In the genomic region with DNA sequence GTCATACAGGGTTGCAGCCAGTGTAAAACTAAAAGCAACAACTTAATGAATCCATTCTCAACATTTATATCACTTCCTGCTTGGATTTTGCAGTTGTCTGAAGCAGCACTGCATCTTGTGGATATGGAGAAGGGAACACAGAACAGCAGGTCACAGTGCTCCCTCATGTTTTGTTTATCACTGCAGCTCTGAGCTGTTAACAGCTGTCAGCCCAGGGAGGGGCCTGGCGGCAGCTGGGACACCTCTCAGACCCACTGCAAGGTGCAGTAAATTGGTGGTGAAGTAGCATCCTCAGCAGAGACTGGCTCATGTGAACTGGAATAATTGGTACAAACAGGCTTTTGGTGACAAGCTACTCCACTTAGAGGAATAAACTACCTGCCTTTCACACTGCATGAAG, we compare ENCODE assay signal across 1 cellular context.
TF ChIP-seq lines count a peak whose summit lies in the region.

No MANE protein-coding gene starts in this region.

TF ChIP-seq in GM23338, 12 proteins besides CTCF, POLR2A, EP300 and RAD21:
- TF ChIP-seq, protein P1, sequence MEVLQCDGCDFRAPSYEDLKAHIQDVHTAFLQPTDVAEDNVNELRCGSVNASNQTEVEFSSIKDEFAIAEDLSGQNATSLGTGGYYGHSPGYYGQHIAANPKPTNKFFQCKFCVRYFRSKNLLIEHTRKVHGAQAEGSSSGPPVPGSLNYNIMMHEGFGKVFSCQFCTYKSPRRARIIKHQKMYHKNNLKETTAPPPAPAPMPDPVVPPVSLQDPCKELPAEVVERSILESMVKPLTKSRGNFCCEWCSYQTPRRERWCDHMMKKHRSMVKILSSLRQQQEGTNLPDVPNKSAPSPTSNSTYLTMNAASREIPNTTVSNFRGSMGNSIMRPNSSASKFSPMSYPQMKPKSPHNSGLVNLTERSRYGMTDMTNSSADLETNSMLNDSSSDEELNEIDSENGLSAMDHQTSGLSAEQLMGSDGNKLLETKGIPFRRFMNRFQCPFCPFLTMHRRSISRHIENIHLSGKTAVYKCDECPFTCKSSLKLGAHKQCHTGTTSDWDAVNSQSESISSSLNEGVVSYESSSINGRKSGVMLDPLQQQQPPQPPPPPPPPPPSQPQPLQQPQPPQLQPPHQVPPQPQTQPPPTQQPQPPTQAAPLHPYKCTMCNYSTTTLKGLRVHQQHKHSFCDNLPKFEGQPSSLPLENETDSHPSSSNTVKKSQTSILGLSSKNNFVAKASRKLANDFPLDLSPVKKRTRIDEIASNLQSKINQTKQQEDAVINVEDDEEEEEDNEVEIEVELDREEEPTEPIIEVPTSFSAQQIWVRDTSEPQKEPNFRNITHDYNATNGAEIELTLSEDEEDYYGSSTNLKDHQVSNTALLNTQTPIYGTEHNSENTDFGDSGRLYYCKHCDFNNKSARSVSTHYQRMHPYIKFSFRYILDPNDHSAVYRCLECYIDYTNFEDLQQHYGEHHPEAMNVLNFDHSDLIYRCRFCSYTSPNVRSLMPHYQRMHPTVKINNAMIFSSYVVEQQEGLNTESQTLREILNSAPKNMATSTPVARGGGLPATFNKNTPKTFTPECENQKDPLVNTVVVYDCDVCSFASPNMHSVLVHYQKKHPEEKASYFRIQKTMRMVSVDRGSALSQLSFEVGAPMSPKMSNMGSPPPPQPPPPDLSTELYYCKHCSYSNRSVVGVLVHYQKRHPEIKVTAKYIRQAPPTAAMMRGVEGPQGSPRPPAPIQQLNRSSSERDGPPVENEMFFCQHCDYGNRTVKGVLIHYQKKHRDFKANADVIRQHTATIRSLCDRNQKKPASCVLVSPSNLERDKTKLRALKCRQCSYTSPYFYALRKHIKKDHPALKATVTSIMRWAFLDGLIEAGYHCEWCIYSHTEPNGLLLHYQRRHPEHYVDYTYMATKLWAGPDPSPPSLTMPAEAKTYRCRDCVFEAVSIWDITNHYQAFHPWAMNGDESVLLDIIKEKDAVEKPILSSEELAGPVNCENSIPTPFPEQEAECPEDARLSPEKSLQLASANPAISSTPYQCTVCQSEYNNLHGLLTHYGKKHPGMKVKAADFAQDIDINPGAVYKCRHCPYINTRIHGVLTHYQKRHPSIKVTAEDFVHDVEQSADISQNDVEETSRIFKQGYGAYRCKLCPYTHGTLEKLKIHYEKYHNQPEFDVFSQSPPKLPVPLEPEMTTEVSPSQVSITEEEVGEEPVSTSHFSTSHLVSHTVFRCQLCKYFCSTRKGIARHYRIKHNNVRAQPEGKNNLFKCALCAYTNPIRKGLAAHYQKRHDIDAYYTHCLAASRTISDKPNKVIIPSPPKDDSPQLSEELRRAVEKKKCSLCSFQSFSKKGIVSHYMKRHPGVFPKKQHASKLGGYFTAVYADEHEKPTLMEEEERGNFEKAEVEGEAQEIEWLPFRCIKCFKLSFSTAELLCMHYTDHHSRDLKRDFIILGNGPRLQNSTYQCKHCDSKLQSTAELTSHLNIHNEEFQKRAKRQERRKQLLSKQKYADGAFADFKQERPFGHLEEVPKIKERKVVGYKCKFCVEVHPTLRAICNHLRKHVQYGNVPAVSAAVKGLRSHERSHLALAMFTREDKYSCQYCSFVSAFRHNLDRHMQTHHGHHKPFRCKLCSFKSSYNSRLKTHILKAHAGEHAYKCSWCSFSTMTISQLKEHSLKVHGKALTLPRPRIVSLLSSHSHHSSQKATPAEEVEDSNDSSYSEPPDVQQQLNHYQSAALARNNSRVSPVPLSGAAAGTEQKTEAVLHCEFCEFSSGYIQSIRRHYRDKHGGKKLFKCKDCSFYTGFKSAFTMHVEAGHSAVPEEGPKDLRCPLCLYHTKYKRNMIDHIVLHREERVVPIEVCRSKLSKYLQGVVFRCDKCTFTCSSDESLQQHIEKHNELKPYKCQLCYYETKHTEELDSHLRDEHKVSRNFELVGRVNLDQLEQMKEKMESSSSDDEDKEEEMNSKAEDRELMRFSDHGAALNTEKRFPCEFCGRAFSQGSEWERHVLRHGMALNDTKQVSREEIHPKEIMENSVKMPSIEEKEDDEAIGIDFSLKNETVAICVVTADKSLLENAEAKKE (CRISPR knock-in tag; IDR thresholded peaks at IDR 0.05), result no peak
- no peak for TF ChIP-seq NANOG (IDR thresholded peaks at IDR 0.05; ENCODE audit: borderline replicate concordance)
- no peak for TF ChIP-seq EZH2 (IDR thresholded peaks at IDR 0.05; ENCODE audit: low read depth, unreplicated experiment)
- TF ChIP-seq, protein P2, sequence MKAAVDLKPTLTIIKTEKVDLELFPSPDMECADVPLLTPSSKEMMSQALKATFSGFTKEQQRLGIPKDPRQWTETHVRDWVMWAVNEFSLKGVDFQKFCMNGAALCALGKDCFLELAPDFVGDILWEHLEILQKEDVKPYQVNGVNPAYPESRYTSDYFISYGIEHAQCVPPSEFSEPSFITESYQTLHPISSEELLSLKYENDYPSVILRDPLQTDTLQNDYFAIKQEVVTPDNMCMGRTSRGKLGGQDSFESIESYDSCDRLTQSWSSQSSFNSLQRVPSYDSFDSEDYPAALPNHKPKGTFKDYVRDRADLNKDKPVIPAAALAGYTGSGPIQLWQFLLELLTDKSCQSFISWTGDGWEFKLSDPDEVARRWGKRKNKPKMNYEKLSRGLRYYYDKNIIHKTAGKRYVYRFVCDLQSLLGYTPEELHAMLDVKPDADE (IDR thresholded peaks at IDR 0.05), result no peak
- no peak for TF ChIP-seq POLR2AphosphoS5 (IDR thresholded peaks at IDR 0.05; ENCODE audit: low read depth)
- no peak for TF ChIP-seq EZH2phosphoT487 (IDR thresholded peaks at IDR 0.05; ENCODE audit: unreplicated experiment)
TF ChIP-seq in GM23338: peak in this region for 0.
